ENCODE assay signal across 29 cellular contexts in the genomic region with DNA sequence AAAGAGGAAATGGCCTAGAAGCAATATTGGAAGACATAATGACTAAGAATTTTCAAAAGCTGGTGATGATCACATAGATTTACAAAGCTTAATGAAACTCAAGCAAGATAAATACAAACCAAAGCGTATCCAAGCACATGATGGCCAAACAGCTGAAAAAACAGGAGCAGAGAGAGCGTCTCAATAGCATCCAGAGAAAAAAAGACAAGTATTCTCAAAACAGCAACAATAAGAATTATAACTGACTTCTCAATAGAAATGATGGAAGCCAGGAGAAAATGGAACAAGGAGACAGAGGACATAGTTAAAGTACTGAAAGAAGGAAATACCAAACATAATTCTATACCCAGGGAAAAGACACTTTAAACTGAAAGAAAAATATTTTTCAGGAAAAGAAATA.
"Had no signal": no experiment of that assay in that cellular context is flagged by ENCODE, and none has a peak within 500 bp of the region (broad histone marks: within the 10 kb centered on the region; RNA-seq: fewer than 3 reads in every experiment).

No MANE protein-coding gene starts in this region.

- H3K4me1 ChIP-seq: gastrocnemius medialis, pancreas, thyroid gland, vagina had no signal

- H3K27ac ChIP-seq: dorsolateral prefrontal cortex, epithelial cell of prostate, gastrocnemius medialis, neutrophil, pancreas, stomach, thyroid gland, vagina had no signal

- H3K27me3 ChIP-seq: dorsolateral prefrontal cortex, gastrocnemius medialis, neutrophil, pancreas, stomach, thyroid gland, vagina had no signal

- H3K9me3 ChIP-seq: gastrocnemius medialis, mucosa of descending colon, neutrophil, pancreas, thyroid gland, vagina had no signal

- H3K36me3 Mint-ChIP-seq: stimulated activated effector memory CD8-positive, alpha-beta T cell treated with anti-CD3 and anti-CD28 coated beads, Interleukin-12 subunit alpha, Interleukin-12 subunit beta, amount 100 ng/mL, for 72 hours had no signal

- H3K4me1 Mint-ChIP-seq: naive B cell; stimulated activated effector memory CD8-positive, alpha-beta T cell treated with anti-CD3 and anti-CD28 coated beads, Interleukin-12 subunit alpha, Interleukin-12 subunit beta, amount 100 ng/mL, for 72 hours had no signal

- H3K4me3 ChIP-seq: dorsolateral prefrontal cortex, gastrocnemius medialis, lung, mucosa of descending colon, pancreas, stomach, thyroid gland, vagina had no signal

- H3K27ac Mint-ChIP-seq: mesothelial cell of epicardium; natural killer cell treated with Interleukin-12 subunit alpha and Interleukin-12 subunit beta and Interleukin-15 and Interleukin-18, amount 100 ng/mL, for 72 hours; progenitor cell of endocrine pancreas; stimulated activated effector memory CD8-positive, alpha-beta T cell treated with anti-CD3 and anti-CD28 coated beads, Interleukin-12 subunit alpha, Interleukin-12 subunit beta, amount 100 ng/mL, for 72 hours had no signal

- DNase-seq: cortex of kidney; dorsolateral prefrontal cortex; effector CD4-positive, alpha-beta T cell; foreskin fibroblast; gastrocnemius medialis; head of caudate nucleus; kidney; mesenchymal stem cell; mucosa of descending colon; naive B cell; pancreas; stimulated activated CD4-positive, alpha-beta T cell treated with anti-CD3 and anti-CD28 coated beads, Interleukin-2, amount 100 ng/mL, for 24 hours; stimulated activated CD4-positive, alpha-beta T cell treated with anti-CD3 and anti-CD28 coated beads, Interleukin-4, amount 100 ng/mL, for 24 hours; stimulated activated naive CD4-positive, alpha-beta T cell treated with Interleukin-2 at 50 U/mL for 16 hours; stomach; thyroid gland; trophoblast cell had no signal

- ATAC-seq: esophagus mucosa; gastrocnemius medialis; left lobe of liver; mucosa of descending colon; natural killer cell treated with Interleukin-12 subunit alpha and Interleukin-12 subunit beta and Interleukin-15 and Interleukin-18, amount 100 ng/mL, for 72 hours; pancreas; sciatic nerve; stimulated activated effector memory CD8-positive, alpha-beta T cell treated with anti-CD3 and anti-CD28 coated beads, Interleukin-12 subunit alpha, Interleukin-12 subunit beta, amount 100 ng/mL, for 72 hours had no signal

- H3K36me3 ChIP-seq: gastrocnemius medialis, neutrophil, pancreas, stomach, thyroid gland, vagina had no signal

- H3K4me3 Mint-ChIP-seq: mesothelial cell of epicardium; naive B cell; natural killer cell treated with Interleukin-12 subunit alpha and Interleukin-12 subunit beta and Interleukin-15 and Interleukin-18, amount 100 ng/mL, for 72 hours; neural crest cell; stimulated activated effector memory CD8-positive, alpha-beta T cell treated with anti-CD3 and anti-CD28 coated beads, Interleukin-12 subunit alpha, Interleukin-12 subunit beta, amount 100 ng/mL, for 72 hours had no signal

- H3K27me3 Mint-ChIP-seq: progenitor cell of endocrine pancreas had no signal
